ENCODE assay signal across 23 cellular contexts in genomic region chr5:108590799-108591198, GRCh38.
DNase-seq lines count a peak whose midpoint lies in the region; ATAC-seq, FAIRE-seq and TF ChIP-seq lines count a peak whose summit lies in the region.
"Had no signal": no experiment of that assay in that cellular context is flagged by ENCODE, and none has a peak within 500 bp of the region (broad histone marks: within the 10 kb centered on the region; RNA-seq: fewer than 3 reads in every experiment).

No MANE protein-coding gene starts in this region.

- H3K79me2 ChIP-seq in Loucy (ENCODE audit: insufficient read depth, low read length) (no peaks in the 10 kb centered on the region), GM12878 (ENCODE audit: control insufficient read depth, insufficient read depth, low read length) (no peaks in the 10 kb centered on the region)

- FAIRE-seq in GM12878 (lab: Jason Lieb, UNC): no peak
- FAIRE-seq: A549, D721Med, GM12892 had no signal

- H3K4me1 ChIP-seq in Loucy (ENCODE audit: insufficient read depth, low read length, poor library complexity, severe bottlenecking): peaks cover 17% of the 10 kb centered on the region
- no peaks in the 10 kb centered on the region for H3K4me1 ChIP-seq in GM12878 (ENCODE audit: control insufficient read depth, insufficient read depth, low read length)
- H3K4me1 ChIP-seq: A549; BLaER1 treated with 17β-estradiol and CSF1 and Interleukin-3, amounts not matched to agents 10 nM and 100 nM; Caco-2 had no signal

- in situ Hi-C loops in GM12878 (cut with MboI): no loop called here

- no peak overlapping the region for H3K27ac Mint-ChIP-seq in activated CD4-positive, alpha-beta T cell treated with anti-CD3 and anti-CD28 coated beads, Interleukin-2, amount 10 ng/mL, durations not matched to agents 24 days and 14 days
- H3K27ac Mint-ChIP-seq: B cell; CD4-positive, alpha-beta T cell; CD8-positive, alpha-beta T cell had no signal

- ATAC-seq in GM18867 (IDR thresholded peaks at IDR 0.05; ENCODE audit: unreplicated experiment) (peak; percentile 61), GM12878 (no peak), HG03439 (IDR thresholded peaks at IDR 0.05; ENCODE audit: unreplicated experiment) (no peak), GM21367 (IDR thresholded peaks at IDR 0.05; ENCODE audit: unreplicated experiment) (no peak)
- ATAC-seq: A549; CD8-positive, alpha-beta T cell had no signal

- H3K36me3 ChIP-seq in Loucy (ENCODE audit: insufficient read depth, low read length) (no peaks in the 10 kb centered on the region), GM12878 (ENCODE audit: control insufficient read depth in 2 of 2, insufficient read depth in 2 of 2, low read length in 1 of 2) (no peaks in the 10 kb centered on the region)
- H3K36me3 ChIP-seq: BLaER1 treated with 17β-estradiol and CSF1 and Interleukin-3, amounts not matched to agents 10 nM and 100 nM had no signal

- BruUV-seq in GM12878 (replicated peaks; lab: Mats Ljungman, UMichigan): no TSS peak

- DNase-seq in activated CD4-positive, alpha-beta T cell treated with anti-CD3 and anti-CD28 coated beads, Interleukin-2, amount 10 ng/mL, durations not matched to agents 24 days and 14 days: peak; percentile 16
- no peak for DNase-seq in activated CD4-positive, alpha-beta T cell treated with anti-CD3 and anti-CD28 coated beads, Interleukin-2, amount 50 U/mL, for 4 hours
- DNase-seq in GM12878 (ENCODE audit: low read depth, low spot score): no peak
- DNase-seq in NCI-H1694 treated with DMSO at 0.1 percent for 48 hours (lab: John Stamatoyannopoulos, UW): no peak
- DNase-seq: AML-193; Caco-2; Calu3; CD4-positive, alpha-beta T cell; CD8-positive, alpha-beta T cell; DMS79 treated with DMSO at 0.1 percent for 48 hours; EL; GDM1 had no signal

- TF ChIP-seq CTCF in Loucy (conservative IDR thresholded peaks at IDR 0.05; ENCODE audit: low read length): no peak
- no peak for TF ChIP-seq CTCF in GM12878 (IDR thresholded peaks at IDR 0.05 in 2 of 3, conservative IDR thresholded peaks at IDR 0.05 in 1 of 3; ENCODE audit: control insufficient read depth in 2 of 3, extremely low read depth in 1 of 3, insufficient read depth in 1 of 3, low read depth in 3 of 3, low read length in 3 of 3)

- no peaks in the 10 kb centered on the region for H3K27me3 ChIP-seq in Loucy (ENCODE audit: insufficient read depth, low read length, poor library complexity, severe bottlenecking)
- H3K27me3 ChIP-seq in GM12878 (replicated peaks in 1 of 2; ENCODE audit: control insufficient read depth in 2 of 2, insufficient read depth in 2 of 2, low read length in 1 of 2): no peaks in the 10 kb centered on the region
- H3K27me3 ChIP-seq: BLaER1 treated with 17β-estradiol and CSF1 and Interleukin-3, amounts not matched to agents 10 nM and 100 nM had no signal

- H3K4me1 Mint-ChIP-seq in activated CD4-positive, alpha-beta T cell treated with anti-CD3 and anti-CD28 coated beads, Interleukin-2, amount 10 ng/mL, durations not matched to agents 24 days and 14 days: no peaks in the 10 kb centered on the region
- H3K4me1 Mint-ChIP-seq: B cell had no signal

- H3K9me3 ChIP-seq in Loucy (ENCODE audit: insufficient read depth, low read depth, low read length) (no peaks in the 10 kb centered on the region), GM12878 (replicated peaks; ENCODE audit: control insufficient read depth, insufficient read depth, low read length) (no peaks in the 10 kb centered on the region)
- H3K9me3 ChIP-seq: A549; BLaER1 treated with 17β-estradiol and CSF1 and Interleukin-3, amounts not matched to agents 10 nM and 100 nM; Caco-2 had no signal

- no peaks in the 10 kb centered on the region for H3K36me3 Mint-ChIP-seq in activated CD4-positive, alpha-beta T cell treated with anti-CD3 and anti-CD28 coated beads, Interleukin-2, amount 10 ng/mL, durations not matched to agents 24 days and 14 days (ENCODE audit: low read depth)
- H3K36me3 Mint-ChIP-seq: CD8-positive, alpha-beta T cell had no signal

- H4K20me1 ChIP-seq in Loucy (ENCODE audit: insufficient read depth, low read length, poor library complexity, severe bottlenecking) (no peaks in the 10 kb centered on the region), GM12878 (ENCODE audit: control insufficient read depth, insufficient read depth) (no peaks in the 10 kb centered on the region)
- H4K20me1 ChIP-seq: BLaER1 treated with 17β-estradiol and CSF1 and Interleukin-3, amounts not matched to agents 10 nM and 100 nM had no signal

- H3K9me2 ChIP-seq in Loucy (replicated peaks; ENCODE audit: low read depth, low read length): no peaks in the 10 kb centered on the region

- TF ChIP-seq POLR2A in GM12878 (IDR thresholded peaks at IDR 0.05; ENCODE audit: low read depth, low read length): no peak

- H3K9ac ChIP-seq in Loucy (ENCODE audit: low read depth, low read length, poor library complexity, severe bottlenecking): no peak overlapping the region
- no peak overlapping the region for H3K9ac ChIP-seq in GM12878 (ENCODE audit: control insufficient read depth, insufficient read depth, low read length)
- H3K9ac ChIP-seq: BLaER1 treated with 17β-estradiol and CSF1 and Interleukin-3, amounts not matched to agents 10 nM and 100 nM had no signal

- H3F3A ChIP-seq in Loucy (ENCODE audit: low read depth): no peaks in the 10 kb centered on the region

- H3K4me3 ChIP-seq in Loucy (ENCODE audit: low read length, poor library complexity, severe bottlenecking) (no peak overlapping the region), GM12878 (no peak overlapping the region)
- H3K4me3 ChIP-seq: A549; BLaER1 treated with 17β-estradiol and CSF1 and Interleukin-3, amounts not matched to agents 10 nM and 100 nM had no signal

- SMC1A ChIA-PET in GM12878 (lab: Charles Lee; ENCODE audit: uncharacterized antibody, unreplicated experiment): no interaction called here

- CTCF ChIA-PET in GM12878 (lab: Yijun Ruan, JAX): interaction anchor here (1.9 kb wide), 1 partner anchor 10 kb away, joined by 5 read pairs; no protein-coding TSS in a partner anchor

- no peaks in the 10 kb centered on the region for H3K9me3 Mint-ChIP-seq in activated CD4-positive, alpha-beta T cell treated with anti-CD3 and anti-CD28 coated beads, Interleukin-2, amount 10 ng/mL, durations not matched to agents 24 days and 14 days
- H3K9me3 Mint-ChIP-seq: CD8-positive, alpha-beta T cell had no signal

- TF ChIP-seq EP300 in GM12878 (IDR thresholded peaks at IDR 0.05; ENCODE audit: borderline replicate concordance in 1 of 2, control insufficient read depth in 1 of 2, low read depth in 2 of 2, low read length in 2 of 2): no peak

- H2AFZ ChIP-seq in Loucy (ENCODE audit: low read length): peak overlapping the region; percentile 71
- no peak overlapping the region for H2AFZ ChIP-seq in GM12878 (ENCODE audit: control insufficient read depth, low read depth, low read length)

- no peak overlapping the region for H3K27ac ChIP-seq in GM12878 (ENCODE audit: control insufficient read depth, insufficient read depth)
- H3K27ac ChIP-seq: 22Rv1; A549; BLaER1 treated with 17β-estradiol and CSF1 and Interleukin-3, amounts not matched to agents 10 nM and 100 nM; C4-2B had no signal

- H3K27me3 Mint-ChIP-seq in activated CD4-positive, alpha-beta T cell treated with anti-CD3 and anti-CD28 coated beads, Interleukin-2, amount 10 ng/mL, durations not matched to agents 24 days and 14 days: peaks cover 3% of the 10 kb centered on the region

- intact Hi-C loops in activated CD4-positive, alpha-beta T cell treated with anti-CD3 and anti-CD28 coated beads, Interleukin-2, amount 10 ng/mL, durations not matched to agents 24 days and 14 days (cut with micrococcal nuclease): no loop called here
- intact Hi-C loops in GM12878 (cut with micrococcal nuclease; ENCODE audit: unreplicated experiment): no loop called here

- POLR2A ChIA-PET in GM12878 (lab: Charles Lee): no interaction called here

- H3K4me2 ChIP-seq in Loucy (ENCODE audit: low read depth, low read length, poor library complexity, severe bottlenecking) (peak overlapping the region; percentile 52), GM12878 (ENCODE audit: control insufficient read depth, insufficient read depth) (no peak overlapping the region)
- H3K4me2 ChIP-seq: A549; BLaER1 treated with 17β-estradiol and CSF1 and Interleukin-3, amounts not matched to agents 10 nM and 100 nM had no signal

- TF ChIP-seq RAD21 in GM12878 (IDR thresholded peaks at IDR 0.05; ENCODE audit: insufficient read depth, low read depth, low read length): no peak

- RAD21 ChIA-PET in GM12878 (lab: Charles Lee; ENCODE audit: unreplicated experiment): no interaction called here

- WGBS in GM12878 (ENCODE audit: insufficient coverage, insufficient replicate concordance, low lambda C conversion rate, missing lambda C conversion rate): 44% methylated on average over 2 of the region's 2 CpGs

- no peak overlapping the region for H3K4me3 Mint-ChIP-seq in activated CD4-positive, alpha-beta T cell treated with anti-CD3 and anti-CD28 coated beads, Interleukin-2, amount 10 ng/mL, durations not matched to agents 24 days and 14 days
- H3K4me3 Mint-ChIP-seq: B cell; CD4-positive, alpha-beta T cell; CD8-positive, alpha-beta T cell had no signal

TF ChIP-seq in GM12878, 131 proteins besides CTCF, POLR2A, EP300 and RAD21:
- TF ChIP-seq RUNX3 (IDR thresholded peaks at IDR 0.05; ENCODE audit: low read length): peak; percentile 27; the same call in 1 of the 2 replicates
- TF ChIP-seq NR2F1 (conservative IDR thresholded peaks at IDR 0.05): no peak
- TF ChIP-seq MXI1 (IDR thresholded peaks at IDR 0.05; ENCODE audit: low read depth, low read length): no peak
